Comparison of ENCODE assay signal across 1 cellular context in the genomic region with DNA sequence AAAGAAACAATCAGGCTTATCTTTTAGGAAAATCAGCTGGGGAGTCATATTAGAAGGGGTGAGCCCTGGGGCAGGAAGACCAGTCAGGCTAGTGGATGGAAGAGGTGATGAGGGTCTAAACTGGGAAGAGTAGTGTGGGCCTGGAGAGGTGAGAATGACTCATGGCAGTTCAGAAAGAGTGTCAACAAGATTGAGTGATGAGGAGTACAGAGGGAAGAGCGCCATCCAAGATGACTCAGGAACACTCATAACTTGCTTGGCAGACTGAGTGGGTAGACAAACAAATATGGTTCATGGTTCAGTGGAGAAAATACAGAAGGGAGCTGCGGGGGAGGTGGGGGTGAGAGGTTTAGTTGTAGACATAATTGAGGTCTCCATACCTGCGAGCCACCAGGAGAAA.
TF ChIP-seq lines count a peak whose summit lies in the region.

No MANE protein-coding gene starts in this region.

TF ChIP-seq in WTC11, 78 proteins besides CTCF, POLR2A, EP300 and RAD21 (continued from another document):
- TF ChIP-seq, protein P1, sequence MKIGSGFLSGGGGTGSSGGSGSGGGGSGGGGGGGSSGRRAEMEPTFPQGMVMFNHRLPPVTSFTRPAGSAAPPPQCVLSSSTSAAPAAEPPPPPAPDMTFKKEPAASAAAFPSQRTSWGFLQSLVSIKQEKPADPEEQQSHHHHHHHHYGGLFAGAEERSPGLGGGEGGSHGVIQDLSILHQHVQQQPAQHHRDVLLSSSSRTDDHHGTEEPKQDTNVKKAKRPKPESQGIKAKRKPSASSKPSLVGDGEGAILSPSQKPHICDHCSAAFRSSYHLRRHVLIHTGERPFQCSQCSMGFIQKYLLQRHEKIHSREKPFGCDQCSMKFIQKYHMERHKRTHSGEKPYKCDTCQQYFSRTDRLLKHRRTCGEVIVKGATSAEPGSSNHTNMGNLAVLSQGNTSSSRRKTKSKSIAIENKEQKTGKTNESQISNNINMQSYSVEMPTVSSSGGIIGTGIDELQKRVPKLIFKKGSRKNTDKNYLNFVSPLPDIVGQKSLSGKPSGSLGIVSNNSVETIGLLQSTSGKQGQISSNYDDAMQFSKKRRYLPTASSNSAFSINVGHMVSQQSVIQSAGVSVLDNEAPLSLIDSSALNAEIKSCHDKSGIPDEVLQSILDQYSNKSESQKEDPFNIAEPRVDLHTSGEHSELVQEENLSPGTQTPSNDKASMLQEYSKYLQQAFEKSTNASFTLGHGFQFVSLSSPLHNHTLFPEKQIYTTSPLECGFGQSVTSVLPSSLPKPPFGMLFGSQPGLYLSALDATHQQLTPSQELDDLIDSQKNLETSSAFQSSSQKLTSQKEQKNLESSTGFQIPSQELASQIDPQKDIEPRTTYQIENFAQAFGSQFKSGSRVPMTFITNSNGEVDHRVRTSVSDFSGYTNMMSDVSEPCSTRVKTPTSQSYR (CRISPR knock-in tag; IDR thresholded peaks at IDR 0.05) = no peak
- TF ChIP-seq ZNF396 (CRISPR knock-in tag; IDR thresholded peaks at IDR 0.05; ENCODE audit: borderline replicate concordance) (no peak), FOXP1 (CRISPR knock-in tag; IDR thresholded peaks at IDR 0.05; ENCODE audit: borderline replicate concordance) (no peak), JUN (CRISPR knock-in tag; IDR thresholded peaks at IDR 0.05) (no peak), ZBTB21 (CRISPR knock-in tag; IDR thresholded peaks at IDR 0.05; ENCODE audit: borderline replicate concordance) (no peak), ZNF416 (CRISPR knock-in tag; IDR thresholded peaks at IDR 0.05) (no peak), ELF4 (CRISPR knock-in tag; IDR thresholded peaks at IDR 0.05; ENCODE audit: low read depth) (no peak), SP1 (CRISPR knock-in tag; conservative IDR thresholded peaks at IDR 0.05) (no peak), TP53 (CRISPR knock-in tag; IDR thresholded peaks at IDR 0.05) (no peak), MXD4 (CRISPR knock-in tag; IDR thresholded peaks at IDR 0.05; ENCODE audit: borderline replicate concordance) (no peak), TEAD1 (CRISPR knock-in tag; IDR thresholded peaks at IDR 0.05) (no peak)
- TF ChIP-seq, protein P2, sequence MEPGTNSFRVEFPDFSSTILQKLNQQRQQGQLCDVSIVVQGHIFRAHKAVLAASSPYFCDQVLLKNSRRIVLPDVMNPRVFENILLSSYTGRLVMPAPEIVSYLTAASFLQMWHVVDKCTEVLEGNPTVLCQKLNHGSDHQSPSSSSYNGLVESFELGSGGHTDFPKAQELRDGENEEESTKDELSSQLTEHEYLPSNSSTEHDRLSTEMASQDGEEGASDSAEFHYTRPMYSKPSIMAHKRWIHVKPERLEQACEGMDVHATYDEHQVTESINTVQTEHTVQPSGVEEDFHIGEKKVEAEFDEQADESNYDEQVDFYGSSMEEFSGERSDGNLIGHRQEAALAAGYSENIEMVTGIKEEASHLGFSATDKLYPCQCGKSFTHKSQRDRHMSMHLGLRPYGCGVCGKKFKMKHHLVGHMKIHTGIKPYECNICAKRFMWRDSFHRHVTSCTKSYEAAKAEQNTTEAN (CRISPR knock-in tag; IDR thresholded peaks at IDR 0.05) = no peak
- TF ChIP-seq, protein P3, sequence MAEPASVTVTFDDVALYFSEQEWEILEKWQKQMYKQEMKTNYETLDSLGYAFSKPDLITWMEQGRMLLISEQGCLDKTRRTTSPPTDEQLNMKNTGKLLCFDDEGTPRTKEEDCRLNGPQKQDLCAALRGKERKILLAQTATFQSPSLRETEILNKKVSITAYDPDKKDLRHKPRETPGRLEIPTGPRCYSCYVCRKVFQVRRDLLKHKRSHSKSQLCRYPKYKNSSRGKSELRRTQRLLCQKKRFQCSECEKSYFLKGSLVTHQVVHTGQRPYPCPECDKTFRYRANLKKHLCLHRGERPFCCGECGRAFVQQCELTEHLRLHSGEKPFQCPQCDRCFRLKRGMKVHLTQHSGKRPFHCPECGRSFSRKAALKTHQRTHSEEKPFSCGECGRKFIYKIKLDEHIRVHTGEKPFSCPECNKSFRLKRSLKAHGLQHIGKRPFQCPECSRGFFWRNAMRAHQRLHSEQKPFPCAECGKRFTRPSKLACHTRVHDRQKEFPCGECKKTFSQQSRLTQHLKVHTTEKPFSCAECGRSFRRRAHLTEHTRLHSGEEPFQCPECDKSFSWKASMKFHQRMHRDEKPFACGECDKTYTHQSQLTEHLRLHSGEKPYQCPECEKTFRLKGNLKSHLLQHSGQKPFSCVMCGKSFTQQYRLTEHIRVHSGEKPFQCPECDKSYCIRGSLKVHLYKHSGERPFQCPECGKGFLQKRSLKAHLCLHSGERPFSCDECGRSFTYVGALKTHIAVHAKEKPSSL (CRISPR knock-in tag; conservative IDR thresholded peaks at IDR 0.05) = no peak
- TF ChIP-seq, protein P4, sequence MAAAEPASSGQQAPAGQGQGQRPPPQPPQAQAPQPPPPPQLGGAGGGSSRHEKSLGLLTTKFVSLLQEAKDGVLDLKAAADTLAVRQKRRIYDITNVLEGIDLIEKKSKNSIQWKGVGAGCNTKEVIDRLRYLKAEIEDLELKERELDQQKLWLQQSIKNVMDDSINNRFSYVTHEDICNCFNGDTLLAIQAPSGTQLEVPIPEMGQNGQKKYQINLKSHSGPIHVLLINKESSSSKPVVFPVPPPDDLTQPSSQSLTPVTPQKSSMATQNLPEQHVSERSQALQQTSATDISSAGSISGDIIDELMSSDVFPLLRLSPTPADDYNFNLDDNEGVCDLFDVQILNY (CRISPR knock-in tag; IDR thresholded peaks at IDR 0.05) = no peak
TF ChIP-seq in WTC11: peak in this region for 0.
